1 cellular context compared by ENCODE assay signal in the genomic region with DNA sequence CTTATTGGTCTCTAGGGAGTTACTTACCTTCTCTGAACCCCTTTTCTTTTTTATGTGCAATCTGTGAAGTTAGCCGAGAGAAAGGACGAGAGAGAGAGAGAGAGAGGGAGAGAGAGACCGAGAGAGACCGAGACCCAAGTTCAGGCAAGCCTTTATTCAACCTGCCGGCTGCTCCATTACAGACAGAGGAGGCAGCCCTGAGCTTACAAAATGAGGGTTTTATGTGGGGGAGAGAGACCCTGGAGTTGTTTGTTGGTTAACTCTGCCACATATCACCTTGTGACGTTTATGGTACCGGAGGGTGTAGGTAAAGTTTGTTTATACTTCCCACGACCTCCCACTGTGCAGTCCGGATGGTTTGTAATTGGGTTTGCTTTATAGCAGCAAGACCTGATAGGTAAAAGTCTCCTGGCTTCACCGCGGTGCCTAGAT.
TF ChIP-seq lines count a peak whose summit lies in the region.

No MANE protein-coding gene starts in this region.

TF ChIP-seq in HEK293, 187 proteins besides CTCF, POLR2A, EP300 and RAD21 (continued from another document and continues in another):
- TF ChIP-seq ZNF654 (tag by site-specific recombination; IDR thresholded peaks at IDR 0.05; ENCODE audit: low read depth) (no peak), ZNF837 (tag by site-specific recombination; IDR thresholded peaks at IDR 0.05) (no peak), WT1 (tag by site-specific recombination; IDR thresholded peaks at IDR 0.05) (no peak; the same call in 1 of the 2 replicates), SETDB1 (IDR thresholded peaks at IDR 0.05; ENCODE audit: insufficient read length, low read length) (no peak), ZNF561 (tag by site-specific recombination; IDR thresholded peaks at IDR 0.05; ENCODE audit: borderline replicate concordance) (peak; percentile 9; the same call in 1 of the 2 replicates), ZSCAN30 (tag by site-specific recombination; IDR thresholded peaks at IDR 0.05) (no peak), BCL11A (tag by site-specific recombination; IDR thresholded peaks at IDR 0.05; ENCODE audit: low read depth) (no peak), SP2 (tag by site-specific recombination; IDR thresholded peaks at IDR 0.05) (no peak), FEZF1 (tag by site-specific recombination; IDR thresholded peaks at IDR 0.05) (0 out of 2 replicates have a peak, but pooled peaks have one; percentile 19), HOXD13 (CRISPR knock-in tag; IDR thresholded peaks at IDR 0.05; ENCODE audit: borderline replicate concordance) (no peak), SP7 (tag by site-specific recombination; IDR thresholded peaks at IDR 0.05) (0 out of 2 replicates have a peak, but pooled peaks have one; percentile 15), ZNF585B (tag by site-specific recombination; IDR thresholded peaks at IDR 0.05) (no peak), ZNF366 (tag by site-specific recombination; conservative IDR thresholded peaks at IDR 0.05) (no peak; the same call in 1 of the 2 replicates), RBAK (tag by site-specific recombination; IDR thresholded peaks at IDR 0.05) (no peak), ZNF112 (tag by site-specific recombination; IDR thresholded peaks at IDR 0.05) (no peak), ZSCAN23 (tag by site-specific recombination; IDR thresholded peaks at IDR 0.05) (no peak), ZNF658 (tag by site-specific recombination; IDR thresholded peaks at IDR 0.05) (no peak), ZNF621 (tag by site-specific recombination; IDR thresholded peaks at IDR 0.05) (no peak), ZNF677 (tag by site-specific recombination; IDR thresholded peaks at IDR 0.05) (no peak), SP3 (tag by site-specific recombination; IDR thresholded peaks at IDR 0.05) (no peak), ZNF292 (tag by site-specific recombination; IDR thresholded peaks at IDR 0.05; ENCODE audit: borderline replicate concordance, low read depth) (no peak), ZNF768 (tag by site-specific recombination; IDR thresholded peaks at IDR 0.05) (no peak), OVOL3 (tag by site-specific recombination; IDR thresholded peaks at IDR 0.05) (no peak), TCF7L2 (IDR thresholded peaks at IDR 0.05; ENCODE audit: borderline replicate concordance, low read depth, low read length) (no peak), ZIC2 (tag by site-specific recombination; IDR thresholded peaks at IDR 0.05) (0 out of 2 replicates have a peak, but pooled peaks have one; percentile 16), ZNF843 (tag by site-specific recombination; IDR thresholded peaks at IDR 0.05) (peak; percentile 24; the same call in 1 of the 2 replicates), GFI1B (tag by site-specific recombination; IDR thresholded peaks at IDR 0.05) (no peak), ZNF121 (tag by site-specific recombination; IDR thresholded peaks at IDR 0.05) (no peak), YY2 (tag by site-specific recombination; IDR thresholded peaks at IDR 0.05) (no peak), ZNF140 (tag by site-specific recombination; IDR thresholded peaks at IDR 0.05) (no peak), ZBTB17 (tag by site-specific recombination; IDR thresholded peaks at IDR 0.05) (no peak), ZFP37 (tag by site-specific recombination; IDR thresholded peaks at IDR 0.05) (no peak), ZNF600 (tag by site-specific recombination; IDR thresholded peaks at IDR 0.05) (no peak), ZNF223 (tag by site-specific recombination; IDR thresholded peaks at IDR 0.05) (no peak), TRIM28 (IDR thresholded peaks at IDR 0.05; ENCODE audit: borderline replicate concordance, low read length) (peak; percentile 64; the same call in 1 of the 2 replicates), GLI2 (tag by site-specific recombination; IDR thresholded peaks at IDR 0.05; ENCODE audit: borderline replicate concordance, low read depth) (no peak), ZNF394 (tag by site-specific recombination; IDR thresholded peaks at IDR 0.05; ENCODE audit: borderline replicate concordance) (no peak), GLI4 (tag by site-specific recombination; IDR thresholded peaks at IDR 0.05) (no peak)
- TF ChIP-seq, protein P1, sequence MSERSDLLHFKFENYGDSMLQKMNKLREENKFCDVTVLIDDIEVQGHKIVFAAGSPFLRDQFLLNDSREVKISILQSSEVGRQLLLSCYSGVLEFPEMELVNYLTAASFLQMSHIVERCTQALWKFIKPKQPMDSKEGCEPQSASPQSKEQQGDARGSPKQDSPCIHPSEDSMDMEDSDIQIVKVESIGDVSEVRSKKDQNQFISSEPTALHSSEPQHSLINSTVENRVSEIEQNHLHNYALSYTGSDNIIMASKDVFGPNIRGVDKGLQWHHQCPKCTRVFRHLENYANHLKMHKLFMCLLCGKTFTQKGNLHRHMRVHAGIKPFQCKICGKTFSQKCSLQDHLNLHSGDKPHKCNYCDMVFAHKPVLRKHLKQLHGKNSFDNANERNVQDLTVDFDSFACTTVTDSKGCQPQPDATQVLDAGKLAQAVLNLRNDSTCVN (tag by site-specific recombination; optimal IDR thresholded peaks at IDR 0.05) = no peak
- TF ChIP-seq, protein P2, sequence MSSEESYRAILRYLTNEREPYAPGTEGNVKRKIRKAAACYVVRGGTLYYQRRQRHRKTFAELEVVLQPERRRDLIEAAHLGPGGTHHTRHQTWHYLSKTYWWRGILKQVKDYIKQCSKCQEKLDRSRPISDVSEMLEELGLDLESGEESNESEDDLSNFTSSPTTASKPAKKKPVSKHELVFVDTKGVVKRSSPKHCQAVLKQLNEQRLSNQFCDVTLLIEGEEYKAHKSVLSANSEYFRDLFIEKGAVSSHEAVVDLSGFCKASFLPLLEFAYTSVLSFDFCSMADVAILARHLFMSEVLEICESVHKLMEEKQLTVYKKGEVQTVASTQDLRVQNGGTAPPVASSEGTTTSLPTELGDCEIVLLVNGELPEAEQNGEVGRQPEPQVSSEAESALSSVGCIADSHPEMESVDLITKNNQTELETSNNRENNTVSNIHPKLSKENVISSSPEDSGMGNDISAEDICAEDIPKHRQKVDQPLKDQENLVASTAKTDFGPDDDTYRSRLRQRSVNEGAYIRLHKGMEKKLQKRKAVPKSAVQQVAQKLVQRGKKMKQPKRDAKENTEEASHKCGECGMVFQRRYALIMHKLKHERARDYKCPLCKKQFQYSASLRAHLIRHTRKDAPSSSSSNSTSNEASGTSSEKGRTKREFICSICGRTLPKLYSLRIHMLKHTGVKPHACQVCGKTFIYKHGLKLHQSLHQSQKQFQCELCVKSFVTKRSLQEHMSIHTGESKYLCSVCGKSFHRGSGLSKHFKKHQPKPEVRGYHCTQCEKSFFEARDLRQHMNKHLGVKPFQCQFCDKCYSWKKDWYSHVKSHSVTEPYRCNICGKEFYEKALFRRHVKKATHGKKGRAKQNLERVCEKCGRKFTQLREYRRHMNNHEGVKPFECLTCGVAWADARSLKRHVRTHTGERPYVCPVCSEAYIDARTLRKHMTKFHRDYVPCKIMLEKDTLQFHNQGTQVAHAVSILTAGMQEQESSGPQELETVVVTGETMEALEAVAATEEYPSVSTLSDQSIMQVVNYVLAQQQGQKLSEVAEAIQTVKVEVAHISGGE (tag by site-specific recombination; conservative IDR thresholded peaks at IDR 0.05; ENCODE audit: low read depth) = no peak
- TF ChIP-seq, protein P3, sequence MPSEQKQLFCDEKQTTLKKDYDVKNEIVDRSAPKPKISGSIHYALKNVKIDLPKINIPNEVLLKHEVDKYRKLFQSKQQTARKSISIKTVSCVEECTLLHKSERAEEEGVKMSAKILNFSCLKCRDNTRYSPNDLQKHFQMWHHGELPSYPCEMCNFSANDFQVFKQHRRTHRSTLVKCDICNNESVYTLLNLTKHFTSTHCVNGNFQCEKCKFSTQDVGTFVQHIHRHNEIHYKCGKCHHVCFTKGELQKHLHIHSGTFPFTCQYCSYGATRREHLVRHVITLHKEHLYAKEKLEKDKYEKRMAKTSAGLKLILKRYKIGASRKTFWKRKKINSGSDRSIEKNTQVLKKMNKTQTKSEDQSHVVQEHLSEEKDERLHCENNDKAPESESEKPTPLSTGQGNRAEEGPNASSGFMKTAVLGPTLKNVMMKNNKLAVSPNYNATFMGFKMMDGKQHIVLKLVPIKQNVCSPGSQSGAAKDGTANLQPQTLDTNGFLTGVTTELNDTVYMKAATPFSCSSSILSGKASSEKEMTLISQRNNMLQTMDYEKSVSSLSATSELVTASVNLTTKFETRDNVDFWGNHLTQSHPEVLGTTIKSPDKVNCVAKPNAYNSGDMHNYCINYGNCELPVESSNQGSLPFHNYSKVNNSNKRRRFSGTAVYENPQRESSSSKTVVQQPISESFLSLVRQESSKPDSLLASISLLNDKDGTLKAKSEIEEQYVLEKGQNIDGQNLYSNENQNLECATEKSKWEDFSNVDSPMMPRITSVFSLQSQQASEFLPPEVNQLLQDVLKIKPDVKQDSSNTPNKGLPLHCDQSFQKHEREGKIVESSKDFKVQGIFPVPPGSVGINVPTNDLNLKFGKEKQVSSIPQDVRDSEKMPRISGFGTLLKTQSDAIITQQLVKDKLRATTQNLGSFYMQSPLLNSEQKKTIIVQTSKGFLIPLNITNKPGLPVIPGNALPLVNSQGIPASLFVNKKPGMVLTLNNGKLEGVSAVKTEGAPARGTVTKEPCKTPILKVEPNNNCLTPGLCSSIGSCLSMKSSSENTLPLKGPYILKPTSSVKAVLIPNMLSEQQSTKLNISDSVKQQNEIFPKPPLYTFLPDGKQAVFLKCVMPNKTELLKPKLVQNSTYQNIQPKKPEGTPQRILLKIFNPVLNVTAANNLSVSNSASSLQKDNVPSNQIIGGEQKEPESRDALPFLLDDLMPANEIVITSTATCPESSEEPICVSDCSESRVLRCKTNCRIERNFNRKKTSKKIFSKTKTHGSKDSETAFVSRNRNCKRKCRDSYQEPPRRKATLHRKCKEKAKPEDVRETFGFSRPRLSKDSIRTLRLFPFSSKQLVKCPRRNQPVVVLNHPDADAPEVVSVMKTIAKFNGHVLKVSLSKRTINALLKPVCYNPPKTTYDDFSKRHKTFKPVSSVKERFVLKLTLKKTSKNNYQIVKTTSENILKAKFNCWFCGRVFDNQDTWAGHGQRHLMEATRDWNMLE (tag by site-specific recombination; conservative IDR thresholded peaks at IDR 0.05; ENCODE audit: low read depth) = no peak
- TF ChIP-seq, protein P4, sequence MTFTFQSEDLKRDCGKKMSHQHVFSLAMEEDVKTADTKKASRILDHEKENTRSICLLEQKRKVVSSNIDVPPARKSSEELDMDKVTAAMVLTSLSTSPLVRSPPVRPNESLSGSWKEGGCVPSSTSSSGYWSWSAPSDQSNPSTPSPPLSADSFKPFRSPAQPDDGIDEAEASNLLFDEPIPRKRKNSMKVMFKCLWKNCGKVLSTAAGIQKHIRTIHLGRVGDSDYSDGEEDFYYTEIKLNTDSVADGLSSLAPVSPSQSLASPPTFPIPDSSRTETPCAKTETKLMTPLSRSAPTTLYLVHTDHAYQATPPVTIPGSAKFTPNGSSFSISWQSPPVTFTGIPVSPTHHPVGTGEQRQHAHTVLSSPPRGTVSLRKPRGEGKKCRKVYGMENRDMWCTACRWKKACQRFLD (tag by site-specific recombination; IDR thresholded peaks at IDR 0.05) = no peak
- TF ChIP-seq, protein P5, sequence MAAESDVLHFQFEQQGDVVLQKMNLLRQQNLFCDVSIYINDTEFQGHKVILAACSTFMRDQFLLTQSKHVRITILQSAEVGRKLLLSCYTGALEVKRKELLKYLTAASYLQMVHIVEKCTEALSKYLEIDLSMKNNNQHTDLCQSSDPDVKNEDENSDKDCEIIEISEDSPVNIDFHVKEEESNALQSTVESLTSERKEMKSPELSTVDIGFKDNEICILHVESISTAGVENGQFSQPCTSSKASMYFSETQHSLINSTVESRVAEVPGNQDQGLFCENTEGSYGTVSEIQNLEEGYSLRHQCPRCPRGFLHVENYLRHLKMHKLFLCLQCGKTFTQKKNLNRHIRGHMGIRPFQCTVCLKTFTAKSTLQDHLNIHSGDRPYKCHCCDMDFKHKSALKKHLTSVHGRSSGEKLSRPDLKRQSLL (tag by site-specific recombination; IDR thresholded peaks at IDR 0.05) = no peak
- TF ChIP-seq, protein P6, sequence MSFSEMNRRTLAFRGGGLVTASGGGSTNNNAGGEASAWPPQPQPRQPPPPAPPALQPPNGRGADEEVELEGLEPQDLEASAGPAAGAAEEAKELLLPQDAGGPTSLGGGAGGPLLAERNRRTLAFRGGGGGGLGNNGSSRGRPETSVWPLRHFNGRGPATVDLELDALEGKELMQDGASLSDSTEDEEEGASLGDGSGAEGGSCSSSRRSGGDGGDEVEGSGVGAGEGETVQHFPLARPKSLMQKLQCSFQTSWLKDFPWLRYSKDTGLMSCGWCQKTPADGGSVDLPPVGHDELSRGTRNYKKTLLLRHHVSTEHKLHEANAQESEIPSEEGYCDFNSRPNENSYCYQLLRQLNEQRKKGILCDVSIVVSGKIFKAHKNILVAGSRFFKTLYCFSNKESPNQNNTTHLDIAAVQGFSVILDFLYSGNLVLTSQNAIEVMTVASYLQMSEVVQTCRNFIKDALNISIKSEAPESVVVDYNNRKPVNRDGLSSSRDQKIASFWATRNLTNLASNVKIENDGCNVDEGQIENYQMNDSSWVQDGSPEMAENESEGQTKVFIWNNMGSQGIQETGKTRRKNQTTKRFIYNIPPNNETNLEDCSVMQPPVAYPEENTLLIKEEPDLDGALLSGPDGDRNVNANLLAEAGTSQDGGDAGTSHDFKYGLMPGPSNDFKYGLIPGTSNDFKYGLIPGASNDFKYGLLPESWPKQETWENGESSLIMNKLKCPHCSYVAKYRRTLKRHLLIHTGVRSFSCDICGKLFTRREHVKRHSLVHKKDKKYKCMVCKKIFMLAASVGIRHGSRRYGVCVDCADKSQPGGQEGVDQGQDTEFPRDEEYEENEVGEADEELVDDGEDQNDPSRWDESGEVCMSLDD (tag by site-specific recombination; IDR thresholded peaks at IDR 0.05) = no peak
- TF ChIP-seq, protein P7, sequence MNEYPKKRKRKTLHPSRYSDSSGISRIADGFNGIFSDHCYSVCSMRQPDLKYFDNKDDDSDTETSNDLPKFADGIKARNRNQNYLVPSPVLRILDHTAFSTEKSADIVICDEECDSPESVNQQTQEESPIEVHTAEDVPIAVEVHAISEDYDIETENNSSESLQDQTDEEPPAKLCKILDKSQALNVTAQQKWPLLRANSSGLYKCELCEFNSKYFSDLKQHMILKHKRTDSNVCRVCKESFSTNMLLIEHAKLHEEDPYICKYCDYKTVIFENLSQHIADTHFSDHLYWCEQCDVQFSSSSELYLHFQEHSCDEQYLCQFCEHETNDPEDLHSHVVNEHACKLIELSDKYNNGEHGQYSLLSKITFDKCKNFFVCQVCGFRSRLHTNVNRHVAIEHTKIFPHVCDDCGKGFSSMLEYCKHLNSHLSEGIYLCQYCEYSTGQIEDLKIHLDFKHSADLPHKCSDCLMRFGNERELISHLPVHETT (tag by site-specific recombination; IDR thresholded peaks at IDR 0.05) = no peak
